Comparison of ENCODE assay signal across 8 cellular contexts in genomic region chr16:23510154-23510914, GRCh38. TPM values are rescaled to one million over a fixed set of nuclear protein-coding genes. Genes with fewer than 3 reads are reported as not detected.
DNase-seq lines count a peak whose midpoint lies in the region; ATAC-seq and TF ChIP-seq lines count a peak whose summit lies in the region.

A gene with protein sequence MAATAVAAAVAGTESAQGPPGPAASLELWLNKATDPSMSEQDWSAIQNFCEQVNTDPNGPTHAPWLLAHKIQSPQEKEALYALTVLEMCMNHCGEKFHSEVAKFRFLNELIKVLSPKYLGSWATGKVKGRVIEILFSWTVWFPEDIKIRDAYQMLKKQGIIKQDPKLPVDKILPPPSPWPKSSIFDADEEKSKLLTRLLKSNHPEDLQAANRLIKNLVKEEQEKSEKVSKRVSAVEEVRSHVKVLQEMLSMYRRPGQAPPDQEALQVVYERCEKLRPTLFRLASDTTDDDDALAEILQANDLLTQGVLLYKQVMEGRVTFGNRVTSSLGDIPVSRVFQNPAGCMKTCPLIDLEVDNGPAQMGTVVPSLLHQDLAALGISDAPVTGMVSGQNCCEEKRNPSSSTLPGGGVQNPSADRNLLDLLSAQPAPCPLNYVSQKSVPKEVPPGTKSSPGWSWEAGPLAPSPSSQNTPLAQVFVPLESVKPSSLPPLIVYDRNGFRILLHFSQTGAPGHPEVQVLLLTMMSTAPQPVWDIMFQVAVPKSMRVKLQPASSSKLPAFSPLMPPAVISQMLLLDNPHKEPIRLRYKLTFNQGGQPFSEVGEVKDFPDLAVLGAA (minus strand): TSS chr16:23510494. CDS start chr16:23510411, 83 bp downstream.

- peak; percentile 49 to 86 for TF ChIP-seq POLR2A in suprapubic skin (IDR thresholded peaks at IDR 0.05)

- 1% methylated on average over 24 of the region's 72 CpGs for whole genome bisulfite sequencing in suprapubic skin

- H3K4me1 ChIP-seq in osteoblast (ENCODE audit: insufficient read depth, low read length) (peaks cover 17% of the 10 kb centered on the region), suprapubic skin (peaks cover 35% of the 10 kb centered on the region)

- peak within 1 kb of the TSS; percentile 87 for H2AFZ ChIP-seq in osteoblast (ENCODE audit: low read length)

- peaks cover 15 to 16% of the 10 kb centered on the region in 2 donors for H3K36me3 Mint-ChIP-seq in activated naive CD4-positive, alpha-beta T cell treated with anti-CD3 and anti-CD28 coated beads, Interleukin-2, amount 50 U/mL, for 72 hours

- H4K20me1 ChIP-seq in osteoblast (ENCODE audit: insufficient read depth, low read length): peaks cover 28% of the 10 kb centered on the region

- no peak for TF ChIP-seq EP300 in suprapubic skin (IDR thresholded peaks at IDR 0.05)

- H3K27ac Mint-ChIP-seq in activated naive CD4-positive, alpha-beta T cell treated with anti-CD3 and anti-CD28 coated beads, Interleukin-2, amount 50 U/mL, for 72 hours: peak within 1 kb of the TSS; percentile 79 to 87

- peak; percentile 75 for DNase-seq in GDM1 (lab: John Stamatoyannopoulos, UW)
- DNase-seq in HCEC 1CT: peak; percentile 74
- peak; percentile 76 for DNase-seq in MV-4-11 (lab: John Stamatoyannopoulos, UW)
- DNase-seq in SKM-1 (lab: John Stamatoyannopoulos, UW; ENCODE audit: unreplicated experiment): peak; percentile 54
- peak; percentile 75 to 84 for DNase-seq in activated naive CD4-positive, alpha-beta T cell treated with anti-CD3 and anti-CD28 coated beads, Interleukin-2, amount 50 U/mL, for 72 hours (ENCODE audit: low spot score in 2 of 2)
- DNase-seq in glomerular visceral epithelial cell (ENCODE audit: extremely low spot score): peak; percentile 81
- DNase-seq in osteoblast (ENCODE audit: insufficient read length, low spot score, missing footprints): peak; percentile 98
- DNase-seq in suprapubic skin (ENCODE audit: low spot score in 2 of 2): peak; percentile 91

- H3K27me3 ChIP-seq in osteoblast (ENCODE audit: insufficient read depth, low read length) (no peaks in the 10 kb centered on the region), suprapubic skin (no peaks in the 10 kb centered on the region)

- peak within 1 kb of the TSS; percentile 92 for H3K4me2 ChIP-seq in osteoblast (ENCODE audit: insufficient read depth, low read length)

- peak; percentile 93 to 96 for ATAC-seq in activated naive CD4-positive, alpha-beta T cell treated with anti-CD3 and anti-CD28 coated beads, Interleukin-2, amount 50 U/mL, for 72 hours

- TF ChIP-seq CTCF in osteoblast (IDR thresholded peaks at IDR 0.05; ENCODE audit: extremely low read depth, low read depth, low read length) (no peak), suprapubic skin (IDR thresholded peaks at IDR 0.05) (no peak)

- H3K4me3 ChIP-seq in osteoblast (ENCODE audit: insufficient read depth, low read length) (peak within 1 kb of the TSS; percentile 79), suprapubic skin (peak within 1 kb of the TSS; percentile 84)

- H3K9me3 ChIP-seq in osteoblast (ENCODE audit: low read depth, low read length) (no peaks in the 10 kb centered on the region), suprapubic skin (no peaks in the 10 kb centered on the region)

- H3K79me2 ChIP-seq in osteoblast (ENCODE audit: insufficient read depth, low read length): peaks cover 27% of the 10 kb centered on the region

- H3K9me3 Mint-ChIP-seq in activated naive CD4-positive, alpha-beta T cell treated with anti-CD3 and anti-CD28 coated beads, Interleukin-2, amount 50 U/mL, for 72 hours: peaks cover 0 to 6% of the 10 kb centered on the region in 2 donors

- H3K27ac ChIP-seq in osteoblast (ENCODE audit: low read depth, low read length) (peak within 1 kb of the TSS; percentile 45), suprapubic skin (peak within 1 kb of the TSS; percentile 86)

- H3K36me3 ChIP-seq in osteoblast (ENCODE audit: insufficient read depth, low read length): peaks cover 5% of the 10 kb centered on the region
- no peaks in the 10 kb centered on the region for H3K36me3 ChIP-seq in suprapubic skin

RNA-seq across cellular contexts. Expression of the gene that starts here (rescaled TPM):
- 100 to 1,000 TPM in 1 of 2 donors, 10 to 100 TPM in 1; 83.4 to 120 TPM for total RNA-seq in activated naive CD4-positive, alpha-beta T cell treated with anti-CD3 and anti-CD28 coated beads, Interleukin-2, amount 50 U/mL, for 72 hours
- total RNA-seq in osteoblast: 18.1 and 26.2 TPM in 2 replicates
- 100 to 1,000 TPM in 1 of 4 donors, 10 to 100 TPM in 3; 44.1 to 117 (median 53.4) TPM for total RNA-seq in suprapubic skin

Comparison
In these comparisons a context has a peak if more than half of its experiments do, and no peak if none do; other contexts are left out.
1. Peak in every context shown above with its lines: DNase-seq, ATAC-seq, H3K4me3 ChIP-seq and H3K27ac ChIP-seq.